17 cellular contexts compared by ENCODE assay signal in genomic region chr2:197952540-197953202, GRCh38.
DNase-seq lines count a peak whose midpoint lies in the region; ATAC-seq and TF ChIP-seq lines count a peak whose summit lies in the region.
"Had no signal": no experiment of that assay in that cellular context is flagged by ENCODE, and none has a peak within 500 bp of the region (broad histone marks: within the 10 kb centered on the region; RNA-seq: fewer than 3 reads in every experiment).

No MANE protein-coding gene starts in this region.

- no peaks in the 10 kb centered on the region for H3K9me3 ChIP-seq in ovary
- H3K9me3 ChIP-seq: colonic mucosa, esophagus muscularis mucosa, lower lobe of right lung had no signal

- H3K27me3 Mint-ChIP-seq in activated T-cell treated with anti-CD3 and anti-CD28 coated beads, Interleukin-2, amount 50 U/mL, for 72 hours (ENCODE audit: low read depth), result peaks cover 5% of the 10 kb centered on the region
- H3K27me3 Mint-ChIP-seq in stimulated activated naive B cell treated with anti-CD40 and anti-IgM and Interleukin-4, amounts not matched to agents 10 μg/mL and 1 μg/mL and 100 μg/mL, for 72 hours, result peaks cover 0 to 5% of the 10 kb centered on the region in 2 donors
- H3K27me3 Mint-ChIP-seq: activated naive CD8-positive, alpha-beta T cell treated with anti-CD3 and anti-CD28 coated beads, Interleukin-2, amount 10 ng/mL, durations not matched to agents 7 days and 5 days had no signal

- H3K4me1 Mint-ChIP-seq in activated T-cell treated with anti-CD3 and anti-CD28 coated beads, Interleukin-2, amount 50 U/mL, for 72 hours (ENCODE audit: low read depth), result peaks cover 52% of the 10 kb centered on the region
- H3K4me1 Mint-ChIP-seq in stimulated activated naive B cell treated with anti-CD40 and anti-IgM and Interleukin-4, amounts not matched to agents 10 μg/mL and 1 μg/mL and 100 μg/mL, for 72 hours, result no peaks in the 10 kb centered on the region
- H3K4me1 Mint-ChIP-seq: activated naive CD8-positive, alpha-beta T cell treated with anti-CD3 and anti-CD28 coated beads, Interleukin-2, amount 10 ng/mL, durations not matched to agents 7 days and 5 days had no signal

- TF ChIP-seq POLR2A in ovary (IDR thresholded peaks at IDR 0.05), result no peak

- no peak overlapping the region for H3K4me3 Mint-ChIP-seq in activated T-cell treated with anti-CD3 and anti-CD28 coated beads, Interleukin-2, amount 50 U/mL, for 72 hours
- no peak overlapping the region for H3K4me3 Mint-ChIP-seq in stimulated activated naive B cell treated with anti-CD40 and anti-IgM and Interleukin-4, amounts not matched to agents 10 μg/mL and 1 μg/mL and 100 μg/mL, for 72 hours
- H3K4me3 Mint-ChIP-seq: activated naive CD8-positive, alpha-beta T cell treated with anti-CD3 and anti-CD28 coated beads, Interleukin-2, amount 10 ng/mL, durations not matched to agents 7 days and 5 days; neural progenitor cell had no signal

- H3K4me1 ChIP-seq in ovary (ENCODE audit: insufficient read depth), result peaks cover 9% of the 10 kb centered on the region
- H3K4me1 ChIP-seq: colonic mucosa, lower lobe of right lung had no signal

- intact Hi-C loops in ovary (cut with DNase I), result no loop called here

- H3K36me3 ChIP-seq in H7 (replicated peaks; ENCODE audit: control insufficient read depth, insufficient read depth, low read length) (no peaks in the 10 kb centered on the region), ovary (no peaks in the 10 kb centered on the region)
- H3K36me3 ChIP-seq: colonic mucosa, esophagus muscularis mucosa, lower lobe of right lung, neural progenitor cell had no signal

- ATAC-seq in HG02798 (IDR thresholded peaks at IDR 0.05; ENCODE audit: poor library complexity, unreplicated experiment), result peak; percentile 53
- peak; percentile 91 to 93 for ATAC-seq in activated T-cell treated with anti-CD3 and anti-CD28 coated beads, Interleukin-2, amount 50 U/mL, for 72 hours (replicated peaks in 1 of 2)
- ATAC-seq in stimulated activated naive B cell treated with anti-CD40 and anti-IgM and Interleukin-4, amounts not matched to agents 10 μg/mL and 1 μg/mL and 100 μg/mL, for 72 hours (replicated peaks), result peak; percentile 52 to 74
- ATAC-seq: lower lobe of right lung had no signal

- WGBS in ovary, 3 donors, result 94 to 96% (median 96%) methylated on average over 5 of the region's 5 CpGs

- DNase-seq in activated naive CD4-positive, alpha-beta T cell treated with Interleukin-2 at 50 U/mL for 16 hours, result peak; percentile 27
- no peak for DNase-seq in activated naive CD4-positive, alpha-beta T cell (lab: John Stamatoyannopoulos, UW)
- DNase-seq in activated T-cell treated with anti-CD3 and anti-CD28 coated beads, Interleukin-2, amount 50 U/mL, for 72 hours, result peak; percentile 40 to 45
- DNase-seq in stimulated activated naive B cell treated with anti-CD40 and anti-IgM and Interleukin-4, amounts not matched to agents 10 μg/mL and 1 μg/mL and 100 μg/mL, for 72 hours, result peak; percentile 2
- DNase-seq in H7, result no peak
- no peak for DNase-seq in ovary
- DNase-seq in retina, result no peak
- DNase-seq: activated naive CD8-positive, alpha-beta T cell treated with anti-CD3 and anti-CD28 coated beads, Interleukin-2, amount 10 ng/mL, durations not matched to agents 7 days and 5 days; colonic mucosa; DMS53; lower lobe of right lung; NCI-H2171 treated with DMSO at 0.1 percent for 48 hours had no signal

- H3K4me3 ChIP-seq in H7 (ENCODE audit: insufficient read depth, low read depth, low read length) (no peak overlapping the region), ovary (no peak overlapping the region)
- H3K4me3 ChIP-seq: colonic mucosa, esophagus muscularis mucosa, lower lobe of right lung, neural progenitor cell, smooth muscle cell had no signal

- no peak for TF ChIP-seq EP300 in ovary (IDR thresholded peaks at IDR 0.05)

- H3K27ac Mint-ChIP-seq in activated T-cell treated with anti-CD3 and anti-CD28 coated beads, Interleukin-2, amount 50 U/mL, for 72 hours, result peak overlapping the region; percentile 62
- H3K27ac Mint-ChIP-seq in stimulated activated naive B cell treated with anti-CD40 and anti-IgM and Interleukin-4, amounts not matched to agents 10 μg/mL and 1 μg/mL and 100 μg/mL, for 72 hours, result no peak overlapping the region
- H3K27ac Mint-ChIP-seq: activated naive CD8-positive, alpha-beta T cell treated with anti-CD3 and anti-CD28 coated beads, Interleukin-2, amount 10 ng/mL, durations not matched to agents 7 days and 5 days; neural progenitor cell had no signal

- H3K27me3 ChIP-seq in H7 (ENCODE audit: control insufficient read depth, insufficient read depth, low read length) (no peaks in the 10 kb centered on the region), ovary (no peaks in the 10 kb centered on the region)
- H3K27me3 ChIP-seq: colonic mucosa, esophagus muscularis mucosa, neural progenitor cell had no signal

- peaks cover 0 to 4% of the 10 kb centered on the region in 2 donors for H3K36me3 Mint-ChIP-seq in activated T-cell treated with anti-CD3 and anti-CD28 coated beads, Interleukin-2, amount 50 U/mL, for 72 hours (ENCODE audit: insufficient read depth in 2 of 2)
- H3K36me3 Mint-ChIP-seq in stimulated activated naive B cell treated with anti-CD40 and anti-IgM and Interleukin-4, amounts not matched to agents 10 μg/mL and 1 μg/mL and 100 μg/mL, for 72 hours, result no peaks in the 10 kb centered on the region
- H3K36me3 Mint-ChIP-seq: neural progenitor cell had no signal

- peaks cover 3% of the 10 kb centered on the region in 2 donors for H3K9me3 Mint-ChIP-seq in activated T-cell treated with anti-CD3 and anti-CD28 coated beads, Interleukin-2, amount 50 U/mL, for 72 hours
- peaks cover 0 to 1% of the 10 kb centered on the region in 2 donors for H3K9me3 Mint-ChIP-seq in stimulated activated naive B cell treated with anti-CD40 and anti-IgM and Interleukin-4, amounts not matched to agents 10 μg/mL and 1 μg/mL and 100 μg/mL, for 72 hours

- TF ChIP-seq CTCF in ovary (IDR thresholded peaks at IDR 0.05), result no peak

- H3K27ac ChIP-seq in ovary, result no peak overlapping the region
- H3K27ac ChIP-seq: colonic mucosa, esophagus muscularis mucosa, HL-60, lower lobe of right lung, neural progenitor cell had no signal

Comparison
In these comparisons a context has a peak if more than half of its experiments do, and no peak if none do; other contexts are left out.
1. DNase-seq: peak in activated naive CD4-positive, alpha-beta T cell treated with Interleukin-2 at 50 U/mL for 16 hours (single experiment), activated T-cell treated with anti-CD3 and anti-CD28 coated beads, Interleukin-2, amount 50 U/mL, for 72 hours (2 of 2) and stimulated activated naive B cell treated with anti-CD40 and anti-IgM and Interleukin-4, amounts not matched to agents 10 μg/mL and 1 μg/mL and 100 μg/mL, for 72 hours (single experiment); none in activated naive CD4-positive, alpha-beta T cell (0 of 4), H7 (single experiment), ovary (0 of 5) and retina (single experiment).
2. Peak in every context shown above with its lines, with median percentiles within 50 percentile points of each other: ATAC-seq.